8 cellular contexts compared by ENCODE assay signal in genomic region chr11:5625281-5625680, GRCh38. TPM values are rescaled to one million over a fixed set of nuclear protein-coding genes. Genes with fewer than 3 reads are reported as not detected.
DNase-seq lines count a peak whose midpoint lies in the region; ATAC-seq, FAIRE-seq and TF ChIP-seq lines count a peak whose summit lies in the region.

No MANE protein-coding gene starts in this region.

- H3K9ac ChIP-seq in astrocyte (ENCODE audit: low read length) (peak overlapping the region; percentile 74), liver (ENCODE audit: low read depth in 1 of 2, low read length in 2 of 2) (peak overlapping the region; percentile 63 to 95)

- DNase-seq in activated CD8-positive, alpha-beta memory T cell treated with anti-CD3 and anti-CD28 coated beads, Interleukin-2, amount 10 ng/mL, durations not matched to agents 7 days and 5 days, result no peak
- DNase-seq in activated CD8-positive, alpha-beta memory T cell treated with anti-CD3 and anti-CD28 coated beads, Interleukin-2, amount 50 U/mL, for 48 hours, result no peak
- DNase-seq in astrocyte (ENCODE audit: low read depth), result no peak
- DNase-seq in tibial artery, result no peak
- DNase-seq in NCI-H345 (lab: John Stamatoyannopoulos, UW), result no peak
- DNase-seq in GM10248 (ENCODE audit: extremely low spot score), result no peak
- DNase-seq in posterior vena cava (ENCODE audit: low spot score), result no peak

- H3K36me3 ChIP-seq in astrocyte (ENCODE audit: insufficient read depth, low read length), result no peaks in the 10 kb centered on the region
- H3K36me3 ChIP-seq in liver (ENCODE audit: control insufficient read depth in 4 of 4, insufficient read depth in 3 of 4, low read depth in 1 of 4, low read length in 3 of 4), result no peaks in the 10 kb centered on the region
- no peaks in the 10 kb centered on the region for H3K36me3 ChIP-seq in tibial artery

- H3K4me2 ChIP-seq in astrocyte (ENCODE audit: low read length), result peak overlapping the region; percentile 90

- H3K27ac ChIP-seq in astrocyte (ENCODE audit: low read depth, low read length) (peak overlapping the region; percentile 48), liver (ENCODE audit: low read depth in 1 of 2, low read length in 2 of 2) (peak overlapping the region in 1 of 2 donors; percentile 78), tibial artery (peak overlapping the region; percentile 61 to 65)

- no peaks in the 10 kb centered on the region for H3K9me3 Mint-ChIP-seq in activated CD8-positive, alpha-beta memory T cell treated with anti-CD3 and anti-CD28 coated beads, Interleukin-2, amount 10 ng/mL, durations not matched to agents 7 days and 5 days (ENCODE audit: low read depth)
- peaks cover 3% of the 10 kb centered on the region for H3K9me3 Mint-ChIP-seq in astrocyte (ENCODE audit: unreplicated experiment)

- intact Hi-C loops in tibial artery (cut with DNase I; ENCODE audit: low total_unique reads), result no loop called here
- intact Hi-C loops in posterior vena cava (cut with DNase I), result loop anchor here (10.0 kb wide), 1 partner anchor 60 kb away; the partner anchor contains the start of genes TRIM22 (in 2 of the 2) and TRIM5 (in 2 of the 2)

- no peak for ATAC-seq in activated CD8-positive, alpha-beta memory T cell treated with anti-CD3 and anti-CD28 coated beads, Interleukin-2, amount 10 ng/mL, durations not matched to agents 7 days and 5 days

- H3K4me3 Mint-ChIP-seq in activated CD8-positive, alpha-beta memory T cell treated with anti-CD3 and anti-CD28 coated beads, Interleukin-2, amount 10 ng/mL, durations not matched to agents 7 days and 5 days, result peak overlapping the region; percentile 90
- peak overlapping the region; percentile 85 for H3K4me3 Mint-ChIP-seq in astrocyte (ENCODE audit: unreplicated experiment)

- peaks cover 45% of the 10 kb centered on the region for H3K4me1 Mint-ChIP-seq in activated CD8-positive, alpha-beta memory T cell treated with anti-CD3 and anti-CD28 coated beads, Interleukin-2, amount 10 ng/mL, durations not matched to agents 7 days and 5 days
- H3K4me1 Mint-ChIP-seq in astrocyte (ENCODE audit: low read depth, unreplicated experiment), result peaks cover 23% of the 10 kb centered on the region

- FAIRE-seq in astrocyte (lab: Jason Lieb, UNC), result no peak

- H3K27me3 ChIP-seq in astrocyte (ENCODE audit: insufficient read depth, low read length) (no peaks in the 10 kb centered on the region), liver (ENCODE audit: control insufficient read depth in 4 of 4, insufficient read depth in 4 of 4, low read length in 3 of 4) (no peaks in the 10 kb centered on the region), tibial artery (no peaks in the 10 kb centered on the region)

- H4K20me1 ChIP-seq in astrocyte (ENCODE audit: insufficient read depth, low read length), result no peaks in the 10 kb centered on the region

- H3K4me1 ChIP-seq in astrocyte (ENCODE audit: insufficient read depth, low read length) (peaks cover 27% of the 10 kb centered on the region), liver (ENCODE audit: control insufficient read depth in 4 of 4, insufficient read depth in 4 of 4, low read length in 3 of 4) (peaks cover 2 to 33% (median 23%) of the 10 kb centered on the region in 4 donors), tibial artery (peaks cover 0 to 34% (median 19%) of the 10 kb centered on the region in 4 donors)

- TF ChIP-seq CTCF in astrocyte (IDR thresholded peaks at IDR 0.05; ENCODE audit: insufficient read depth, low read depth, low read length) (no peak), liver (IDR thresholded peaks at IDR 0.05; ENCODE audit: low read depth, low read length, missing input control) (no peak), tibial artery (IDR thresholded peaks at IDR 0.05) (no peak), GM10248 (IDR thresholded peaks at IDR 0.05; ENCODE audit: control extremely low read depth, extremely low read depth, low read depth, missing control alignments) (no peak)

- peak overlapping the region; percentile 80 for H2AFZ ChIP-seq in astrocyte (ENCODE audit: low read depth, low read length)

- peak overlapping the region; percentile 91 for H3K27ac Mint-ChIP-seq in activated CD8-positive, alpha-beta memory T cell treated with anti-CD3 and anti-CD28 coated beads, Interleukin-2, amount 10 ng/mL, durations not matched to agents 7 days and 5 days
- H3K27ac Mint-ChIP-seq in astrocyte (ENCODE audit: unreplicated experiment), result peak overlapping the region; percentile 56

- CTCF ChIA-PET in activated CD8-positive, alpha-beta memory T cell treated with anti-CD3 and anti-CD28 coated beads, Interleukin-2, amount 10 ng/mL, durations not matched to agents 7 days and 5 days (lab: Charles Lee), result interaction anchor here (0.6 to 1.3 kb wide), 5 partner anchors 25 to 738 kb away, joined by 4 to 6 read pairs (median 4); partner anchors contain the start of gene TRIM5
- CTCF ChIA-PET in GM10248 (lab: Yijun Ruan, JAX), result interaction anchor here (0.9 to 2.1 kb wide), 3 partner anchors 13 to 70 kb away, joined by 3 to 13 read pairs (median 3); no protein-coding TSS in a partner anchor

- H3K27me3 Mint-ChIP-seq in activated CD8-positive, alpha-beta memory T cell treated with anti-CD3 and anti-CD28 coated beads, Interleukin-2, amount 10 ng/mL, durations not matched to agents 7 days and 5 days, result no peaks in the 10 kb centered on the region
- H3K27me3 Mint-ChIP-seq in astrocyte (ENCODE audit: low read depth, unreplicated experiment), result no peaks in the 10 kb centered on the region

- TF ChIP-seq RAD21 in liver (IDR thresholded peaks at IDR 0.05), result no peak

- POLR2A ChIA-PET in GM10248 (lab: Yijun Ruan, JAX), result no interaction called here

- 39% methylated on average over 4 of the region's 4 CpGs for WGBS in liver

- no peaks in the 10 kb centered on the region for H3K79me2 ChIP-seq in astrocyte (ENCODE audit: insufficient read depth, low read length)

- H3K9me3 ChIP-seq in astrocyte (ENCODE audit: insufficient read depth, low read depth, low read length), result no peaks in the 10 kb centered on the region
- H3K9me3 ChIP-seq in liver (ENCODE audit: control insufficient read depth in 4 of 4, low read length in 3 of 4), result no peaks in the 10 kb centered on the region
- no peaks in the 10 kb centered on the region for H3K9me3 ChIP-seq in tibial artery

- H3K36me3 Mint-ChIP-seq in activated CD8-positive, alpha-beta memory T cell treated with anti-CD3 and anti-CD28 coated beads, Interleukin-2, amount 10 ng/mL, durations not matched to agents 7 days and 5 days, result peaks cover 38% of the 10 kb centered on the region
- H3K36me3 Mint-ChIP-seq in astrocyte (ENCODE audit: low read depth, unreplicated experiment), result peaks cover 3% of the 10 kb centered on the region

- H3K4me3 ChIP-seq in astrocyte (ENCODE audit: insufficient read depth, low read depth, low read length) (peak overlapping the region; percentile 62), liver (ENCODE audit: low read depth in 1 of 3, low read length in 3 of 3) (peak overlapping the region; percentile 70 to 96 (median 85)), tibial artery (peak overlapping the region; percentile 53 to 55)

TF ChIP-seq in liver, 16 proteins besides CTCF, POLR2A, EP300 and RAD21:
- TF ChIP-seq TAF1 (conservative IDR thresholded peaks at IDR 0.05), result no peak
TF ChIP-seq in liver: peak in this region for 0.

RNA-seq across cellular contexts. Expression of gene TRIM34, which starts 0.5 kb away (rescaled TPM):
- 10 to 100 TPM; 13.1 to 16.1 TPM for total RNA-seq in activated CD8-positive, alpha-beta memory T cell treated with anti-CD3 and anti-CD28 coated beads, Interleukin-2, amount 10 ng/mL, durations not matched to agents 7 days and 5 days
- total RNA-seq in astrocyte (1.2 and 4.6 TPM in 2 replicates), liver (1 to 10 TPM; 2.8 to 3.8 TPM), posterior vena cava (1 to 10 TPM; 4.1 to 4.5 TPM)
- 1 to 10 TPM; 1.7 to 2.2 TPM for polyA plus RNA-seq in liver

RNA-seq across cellular contexts. Expression of gene TRIM6, which starts 28.8 kb away (rescaled TPM):
- total RNA-seq in activated CD8-positive, alpha-beta memory T cell treated with anti-CD3 and anti-CD28 coated beads, Interleukin-2, amount 10 ng/mL, durations not matched to agents 7 days and 5 days, result 1 to 10 TPM in 1 of 2 experiments, under 1 TPM in 1; 0.37 to 1.5 TPM
- total RNA-seq in astrocyte (17.6 and 23.9 TPM in 2 replicates), liver (1 to 10 TPM in 1 of 2 donors, under 1 TPM in 1; 0.75 to 5.3 TPM), posterior vena cava (1 to 10 TPM; 1.8 to 3.2 TPM)
- under 1 TPM; 0.39 to 0.40 TPM for polyA plus RNA-seq in liver

RNA-seq across cellular contexts. Expression of gene OR52B6, which starts 44.6 kb away (rescaled TPM):
- not detected for total RNA-seq in activated CD8-positive, alpha-beta memory T cell treated with anti-CD3 and anti-CD28 coated beads, Interleukin-2, amount 10 ng/mL, durations not matched to agents 7 days and 5 days
- total RNA-seq in astrocyte (not detected in 2 replicates), liver (not detected), posterior vena cava (not detected)
- polyA plus RNA-seq in liver, result not detected

RNA-seq across cellular contexts. Expression of gene TRIM5, which starts 59.6 kb away (rescaled TPM):
- 10 to 100 TPM; 25.0 to 35.4 TPM for total RNA-seq in activated CD8-positive, alpha-beta memory T cell treated with anti-CD3 and anti-CD28 coated beads, Interleukin-2, amount 10 ng/mL, durations not matched to agents 7 days and 5 days
- total RNA-seq in astrocyte (45.3 and 55.6 TPM in 2 replicates), liver (10 to 100 TPM; 16.3 to 20.2 TPM), posterior vena cava (10 to 100 TPM; 18.1 to 20.2 TPM)
- 1 to 10 TPM; 7.8 to 9.9 TPM for polyA plus RNA-seq in liver
